ENCODE assay signal across 20 cellular contexts in genomic region chr4:3852309-3852708, GRCh38.
DNase-seq lines count a peak whose midpoint lies in the region; ATAC-seq and TF ChIP-seq lines count a peak whose summit lies in the region.
"Had no signal": no experiment of that assay in that cellular context is flagged by ENCODE, and none has a peak within 500 bp of the region (broad histone marks: within the 10 kb centered on the region; RNA-seq: fewer than 3 reads in every experiment).

No MANE protein-coding gene starts in this region.

- in situ Hi-C loops in G401 (cut with HindIII; ENCODE audit: low sequenced_read_pairs): no loop called here

- DNase-seq in H7: peak; percentile 54
- DNase-seq in SW480 (ENCODE audit: low spot score): peak; percentile 84
- peak; percentile 18 for DNase-seq in osteoblast (ENCODE audit: insufficient read length, low spot score, missing footprints)
- DNase-seq in G401 (ENCODE audit: low spot score): no peak
- DNase-seq in activated T-cell treated with anti-CD3 and anti-CD28 coated beads, Interleukin-2, amount 50 U/mL, for 48 hours: no peak
- DNase-seq: AML-193; CD4-positive, CD25-positive, alpha-beta regulatory T cell; CD8-positive, alpha-beta memory T cell; COR-L47; DMS53; DND-41; EL; GDM1; IMR-90 had no signal

- H3K4me3 ChIP-seq in BLaER1 (no peak overlapping the region), H7 (ENCODE audit: insufficient read depth, low read depth, low read length) (no peak overlapping the region), osteoblast (ENCODE audit: insufficient read depth, low read length) (no peak overlapping the region)
- H3K4me3 ChIP-seq: A549, GM23338, K562 had no signal

- H3K4me2 ChIP-seq in BLaER1 (peak overlapping the region; percentile 78), osteoblast (ENCODE audit: insufficient read depth, low read length) (no peak overlapping the region)
- H3K4me2 ChIP-seq: A549 had no signal

- H3K36me3 ChIP-seq in BLaER1 (no peaks in the 10 kb centered on the region), H7 (replicated peaks; ENCODE audit: control insufficient read depth, insufficient read depth, low read length) (no peaks in the 10 kb centered on the region), osteoblast (ENCODE audit: insufficient read depth, low read length) (no peaks in the 10 kb centered on the region)

- H3K27ac ChIP-seq in BLaER1 (peak overlapping the region; percentile 71), osteoblast (ENCODE audit: low read depth, low read length) (no peak overlapping the region)
- H3K27ac ChIP-seq: 22Rv1, A549 had no signal

- no peak for TF ChIP-seq CTCF in osteoblast (IDR thresholded peaks at IDR 0.05; ENCODE audit: extremely low read depth, low read depth, low read length)

- no peaks in the 10 kb centered on the region for H4K20me1 ChIP-seq in BLaER1
- H4K20me1 ChIP-seq in osteoblast (ENCODE audit: insufficient read depth, low read length): no peaks in the 10 kb centered on the region

- ATAC-seq in HG02938 (IDR thresholded peaks at IDR 0.05; ENCODE audit: unreplicated experiment): no peak
- ATAC-seq: A549, GM23338, K562 had no signal

- no peak overlapping the region for H3K9ac ChIP-seq in BLaER1

- H3K79me2 ChIP-seq in osteoblast (ENCODE audit: insufficient read depth, low read length): no peaks in the 10 kb centered on the region

- H3K9me3 ChIP-seq in BLaER1: peaks cover 33% of the 10 kb centered on the region
- no peaks in the 10 kb centered on the region for H3K9me3 ChIP-seq in osteoblast (ENCODE audit: low read depth, low read length)
- H3K9me3 ChIP-seq: A549 had no signal

- H3K27me3 ChIP-seq in BLaER1: no peaks in the 10 kb centered on the region
- H3K27me3 ChIP-seq in H7 (ENCODE audit: control insufficient read depth, insufficient read depth, low read length): no peaks in the 10 kb centered on the region; the same call in 1 of the 2 replicates
- peaks cover 29% of the 10 kb centered on the region for H3K27me3 ChIP-seq in osteoblast (ENCODE audit: insufficient read depth, low read length)

- H2AFZ ChIP-seq in osteoblast (ENCODE audit: low read length): no peak overlapping the region
- H2AFZ ChIP-seq: GM23338 had no signal

- peaks cover 51% of the 10 kb centered on the region for H3K4me1 ChIP-seq in BLaER1
- no peaks in the 10 kb centered on the region for H3K4me1 ChIP-seq in osteoblast (ENCODE audit: insufficient read depth, low read length)
- H3K4me1 ChIP-seq: A549 had no signal

Comparison
In these comparisons a context has a peak if more than half of its experiments do, and no peak if none do; other contexts are left out.
1. DNase-seq: peak in H7 (single experiment), SW480 (single experiment) and osteoblast (single experiment); none in G401 (single experiment) and activated T-cell treated with anti-CD3 and anti-CD28 coated beads, Interleukin-2, amount 50 U/mL, for 48 hours (0 of 2).